In genomic region chr12:96399081-96399918, GRCh38 we compare ENCODE assay signal across 8 cellular contexts. TPM values are rescaled to one million over a fixed set of nuclear protein-coding genes. Genes with fewer than 3 reads are reported as not detected.
DNase-seq lines count a peak whose midpoint lies in the region; ATAC-seq and TF ChIP-seq lines count a peak whose summit lies in the region.

No MANE protein-coding gene starts in this region.

- peak overlapping the region; percentile 87 for H3K4me2 ChIP-seq in BLaER1
- peak overlapping the region; percentile 96 for H3K4me2 ChIP-seq in PC-9

- H4K20me1 ChIP-seq in BLaER1 (peaks cover 52% of the 10 kb centered on the region), PC-9 (ENCODE audit: insufficient read depth) (peaks cover 29% of the 10 kb centered on the region)

- H3F3A ChIP-seq in PC-9 (ENCODE audit: insufficient read depth, low read depth), result peaks cover 24% of the 10 kb centered on the region

- peak overlapping the region; percentile 98 for H3K4me3 Mint-ChIP-seq in activated T-helper 2 cell treated with anti-CD3 and anti-CD28 coated beads, Interferon-gamma antibody, Interleukin-2, Interleukin-4, amounts not matched to agents 10 μg/mL and 5 μg/mL and 100 μg/mL, durations not matched to agents 14 hours and 24 hours and 36 hours (ENCODE audit: low read depth)
- peak overlapping the region; percentile 94 for H3K4me3 Mint-ChIP-seq in nephron progenitor cell

- POLR2A ChIA-PET in PC-9 (lab: Charles Lee; ENCODE audit: unreplicated experiment), result no interaction called here

- DNase-seq in PC-9 (peak in 1 of 2 experiments; percentile 58), fibroblast of peridontal ligament (ENCODE audit: extremely low read depth) (peak; percentile 70), nephron progenitor cell (peak; percentile 79)
- peak; percentile 60 for DNase-seq in activated T-helper 2 cell treated with anti-CD3 and anti-CD28 coated beads, Interferon-gamma antibody, Interleukin-2, Interleukin-4, amounts not matched to agents 10 μg/mL and 5 μg/mL and 100 μg/mL, durations not matched to agents 14 hours and 24 hours and 36 hours (ENCODE audit: low spot score)

- ATAC-seq in GM19023 (IDR thresholded peaks at IDR 0.05; ENCODE audit: unreplicated experiment) (peak; percentile 45), HG03280 (IDR thresholded peaks at IDR 0.05; ENCODE audit: unreplicated experiment) (peak; percentile 25)

- H3K36me3 Mint-ChIP-seq in activated T-helper 2 cell treated with anti-CD3 and anti-CD28 coated beads, Interferon-gamma antibody, Interleukin-2, Interleukin-4, amounts not matched to agents 10 μg/mL and 5 μg/mL and 100 μg/mL, durations not matched to agents 14 hours and 24 hours and 36 hours (ENCODE audit: low read depth), result peaks cover 3% of the 10 kb centered on the region
- H3K36me3 Mint-ChIP-seq in nephron progenitor cell (ENCODE audit: low read depth), result peaks cover 4% of the 10 kb centered on the region

- peaks cover 40% of the 10 kb centered on the region for H3K4me1 ChIP-seq in BLaER1
- H3K4me1 ChIP-seq in PC-9 (replicated peaks; ENCODE audit: insufficient read depth), result peaks cover 47% of the 10 kb centered on the region
- H3K4me1 ChIP-seq in stomach smooth muscle (ENCODE audit: control insufficient read depth, insufficient read depth, low read length), result no peaks in the 10 kb centered on the region

- BruUV-seq in PC-9 (replicated peaks; lab: Mats Ljungman, UMichigan), result no TSS peak

- H3K4me3 ChIP-seq in BLaER1, result peak overlapping the region; percentile 94
- H3K4me3 ChIP-seq in PC-9, result peak overlapping the region; percentile 67
- peak overlapping the region; percentile 89 to 98 for H3K4me3 ChIP-seq in stomach smooth muscle (ENCODE audit: low read length in 2 of 2)

- CTCF ChIA-PET in PC-9 (lab: Charles Lee), result interaction anchor here (0.6 to 1.5 kb wide), 4 partner anchors 28 to 333 kb away, joined by 3 to 11 read pairs (median 4); no protein-coding TSS in a partner anchor

- H3K9me3 ChIP-seq in BLaER1 (no peaks in the 10 kb centered on the region), PC-9 (ENCODE audit: insufficient read depth, low read depth) (no peaks in the 10 kb centered on the region; the same call in 1 of the 2 replicates), stomach smooth muscle (ENCODE audit: control insufficient read depth in 2 of 2, low read length in 2 of 2) (no peaks in the 10 kb centered on the region)

- H2AFZ ChIP-seq in PC-9, result peak overlapping the region; percentile 77

- no peaks in the 10 kb centered on the region for H3K27me3 Mint-ChIP-seq in activated T-helper 2 cell treated with anti-CD3 and anti-CD28 coated beads, Interferon-gamma antibody, Interleukin-2, Interleukin-4, amounts not matched to agents 10 μg/mL and 5 μg/mL and 100 μg/mL, durations not matched to agents 14 hours and 24 hours and 36 hours (ENCODE audit: low read depth)
- H3K27me3 Mint-ChIP-seq in nephron progenitor cell (ENCODE audit: low read depth, poor library complexity), result peaks cover 3% of the 10 kb centered on the region

- H3K79me2 ChIP-seq in PC-9 (ENCODE audit: low read depth), result peaks cover 53% of the 10 kb centered on the region

- H3K27ac ChIP-seq in BLaER1 (peak overlapping the region; percentile 98), PC-9 (peak overlapping the region; percentile 93), stomach smooth muscle (ENCODE audit: low read length) (peak overlapping the region; percentile 95)

- TF ChIP-seq CTCF in PC-9 (conservative IDR thresholded peaks at IDR 0.05) (no peak), nephron progenitor cell (IDR thresholded peaks at IDR 0.05) (no peak)

- H3K36me3 ChIP-seq in BLaER1 (peaks cover 3% of the 10 kb centered on the region; the same call in 1 of the 2 replicates), PC-9 (ENCODE audit: low read depth) (no peaks in the 10 kb centered on the region), stomach smooth muscle (ENCODE audit: control insufficient read depth in 2 of 2, insufficient read depth in 2 of 2, low read length in 2 of 2) (no peaks in the 10 kb centered on the region)

- no peaks in the 10 kb centered on the region for H3K27me3 ChIP-seq in BLaER1
- H3K27me3 ChIP-seq in PC-9 (ENCODE audit: insufficient read depth, low read depth), result no peaks in the 10 kb centered on the region
- H3K27me3 ChIP-seq in stomach smooth muscle (ENCODE audit: control insufficient read depth in 1 of 2, insufficient read depth in 2 of 2, low read length in 2 of 2), result no peaks in the 10 kb centered on the region

- H3K9ac ChIP-seq in BLaER1 (peak overlapping the region; percentile 96), stomach smooth muscle (ENCODE audit: low read length in 2 of 2) (peak overlapping the region; percentile 92 to 99)

- intact Hi-C loops in PC-9 (cut with micrococcal nuclease; ENCODE audit: unreplicated experiment), result loop anchor here (5.0 to 10.0 kb wide), 2 partner anchors 47 to 104 kb away; no protein-coding TSS in a partner anchor
- intact Hi-C loops in activated T-helper 2 cell treated with anti-CD3 and anti-CD28 coated beads, Interferon-gamma antibody, Interleukin-2, Interleukin-4, amounts not matched to agents 10 μg/mL and 5 μg/mL and 100 μg/mL, durations not matched to agents 14 hours and 24 hours and 36 hours (cut with micrococcal nuclease), result loop anchor here (2.0 kb wide), 1 partner anchor 200 kb away; no protein-coding TSS in a partner anchor

- H3K9me3 Mint-ChIP-seq in activated T-helper 2 cell treated with anti-CD3 and anti-CD28 coated beads, Interferon-gamma antibody, Interleukin-2, Interleukin-4, amounts not matched to agents 10 μg/mL and 5 μg/mL and 100 μg/mL, durations not matched to agents 14 hours and 24 hours and 36 hours, result no peaks in the 10 kb centered on the region
- no peaks in the 10 kb centered on the region for H3K9me3 Mint-ChIP-seq in nephron progenitor cell

- H3K27ac Mint-ChIP-seq in activated T-helper 2 cell treated with anti-CD3 and anti-CD28 coated beads, Interferon-gamma antibody, Interleukin-2, Interleukin-4, amounts not matched to agents 10 μg/mL and 5 μg/mL and 100 μg/mL, durations not matched to agents 14 hours and 24 hours and 36 hours, result peak overlapping the region; percentile 95
- peak overlapping the region; percentile 99 for H3K27ac Mint-ChIP-seq in nephron progenitor cell

- peaks cover 46% of the 10 kb centered on the region for H3K4me1 Mint-ChIP-seq in activated T-helper 2 cell treated with anti-CD3 and anti-CD28 coated beads, Interferon-gamma antibody, Interleukin-2, Interleukin-4, amounts not matched to agents 10 μg/mL and 5 μg/mL and 100 μg/mL, durations not matched to agents 14 hours and 24 hours and 36 hours (ENCODE audit: low read depth)
- peaks cover 42% of the 10 kb centered on the region for H3K4me1 Mint-ChIP-seq in nephron progenitor cell

- no peaks in the 10 kb centered on the region for H3K9me2 ChIP-seq in PC-9 (ENCODE audit: insufficient read depth)

RNA-seq across cellular contexts. Expression of gene CDK17, which starts 0.9 kb away (rescaled TPM):
- 22.5 and 29.0 TPM in 2 replicates for total RNA-seq in PC-9 (2021)
- 34.7 and 37.6 TPM in 2 replicates for total RNA-seq in activated T-helper 2 cell treated with anti-CD3 and anti-CD28 coated beads, Interferon-gamma antibody, Interleukin-2, Interleukin-4, amounts not matched to agents 10 μg/mL and 5 μg/mL and 100 μg/mL, durations not matched to agents 14 hours and 24 hours and 36 hours
